ENCODE assay signal across 13 cellular contexts in the genomic region with DNA sequence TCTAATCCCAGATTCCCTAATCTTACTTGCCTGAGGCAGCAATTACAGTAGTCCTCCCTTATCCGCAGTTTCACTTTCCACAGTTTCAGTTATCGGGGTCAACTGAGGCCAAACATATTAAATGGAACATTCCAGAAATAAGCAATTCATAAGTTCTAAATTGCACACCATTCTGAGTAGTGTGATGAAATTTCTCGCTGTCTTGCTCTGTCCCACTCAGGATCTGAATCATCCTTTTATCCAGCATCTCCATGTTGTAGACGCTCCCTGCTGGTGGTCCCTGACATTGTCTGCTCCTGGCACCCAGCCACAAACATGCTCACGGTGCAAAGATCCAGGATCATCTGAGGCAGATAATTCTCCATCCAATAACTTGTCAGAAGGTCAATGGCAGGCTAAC.
DNase-seq lines count a peak whose midpoint lies in the region; ATAC-seq and TF ChIP-seq lines count a peak whose summit lies in the region.
"Had no signal": no experiment of that assay in that cellular context is flagged by ENCODE, and none has a peak within 500 bp of the region (broad histone marks: within the 10 kb centered on the region; RNA-seq: fewer than 3 reads in every experiment).

No MANE protein-coding gene starts in this region.

- no peaks in the 10 kb centered on the region for H3K4me1 Mint-ChIP-seq in stimulated activated naive B cell treated with anti-CD40 and anti-IgM and Interleukin-4, amounts not matched to agents 10 μg/mL and 1 μg/mL and 100 μg/mL, for 72 hours
- H3K4me1 Mint-ChIP-seq: activated naive CD8-positive, alpha-beta T cell treated with anti-CD3 and anti-CD28 coated beads, Interleukin-2, amount 10 ng/mL, durations not matched to agents 7 days and 5 days had no signal

- H3K9me3 Mint-ChIP-seq in stimulated activated naive B cell treated with anti-CD40 and anti-IgM and Interleukin-4, amounts not matched to agents 10 μg/mL and 1 μg/mL and 100 μg/mL, for 72 hours = peaks cover 0 to 4% of the 10 kb centered on the region in 2 donors
- H3K9me3 Mint-ChIP-seq: activated naive CD8-positive, alpha-beta T cell treated with anti-CD3 and anti-CD28 coated beads, Interleukin-2, amount 10 ng/mL, durations not matched to agents 7 days and 5 days had no signal

- in situ Hi-C loops in GM13976 (cut with MboI; ENCODE audit: low sequenced_read_pairs, unreplicated experiment) = no loop called here

- no peak for TF ChIP-seq CTCF in GM13976 (IDR thresholded peaks at IDR 0.05; ENCODE audit: borderline replicate concordance, control extremely low read depth, extremely low read depth, insufficient read depth, missing control alignments)

- DNase-seq in NCI-H1694 treated with DMSO at 0.1 percent for 48 hours (lab: John Stamatoyannopoulos, UW) = peak; percentile 11
- DNase-seq in NCI-H1694 (lab: John Stamatoyannopoulos, UW) = no peak
- DNase-seq in LHCN-M2 (ENCODE audit: low read depth) = peak; percentile 22
- peak; percentile 64 for DNase-seq in fibroblast of gingiva (ENCODE audit: low read depth)
- DNase-seq in stromal cell of bone marrow (ENCODE audit: low read depth) = peak; percentile 40
- no peak for DNase-seq in stimulated activated naive B cell treated with anti-CD40 and anti-IgM and Interleukin-4, amounts not matched to agents 10 μg/mL and 1 μg/mL and 100 μg/mL, for 72 hours
- no peak for DNase-seq in GM13976 (ENCODE audit: low spot score)
- DNase-seq: activated CD4-positive, alpha-beta T cell treated with anti-CD3 and anti-CD28 coated beads, Interleukin-2, amount 50 U/mL, for 1 hour; activated naive CD8-positive, alpha-beta T cell treated with anti-CD3 and anti-CD28 coated beads, Interleukin-2, amount 10 ng/mL, durations not matched to agents 7 days and 5 days; HCEC 1CT; NCI-H1105; NCI-H345 had no signal

- no peaks in the 10 kb centered on the region for H3K27me3 Mint-ChIP-seq in stimulated activated naive B cell treated with anti-CD40 and anti-IgM and Interleukin-4, amounts not matched to agents 10 μg/mL and 1 μg/mL and 100 μg/mL, for 72 hours
- H3K27me3 Mint-ChIP-seq: activated naive CD8-positive, alpha-beta T cell treated with anti-CD3 and anti-CD28 coated beads, Interleukin-2, amount 10 ng/mL, durations not matched to agents 7 days and 5 days had no signal

- H3K27ac Mint-ChIP-seq in stimulated activated naive B cell treated with anti-CD40 and anti-IgM and Interleukin-4, amounts not matched to agents 10 μg/mL and 1 μg/mL and 100 μg/mL, for 72 hours = no peak overlapping the region
- H3K27ac Mint-ChIP-seq: activated naive CD8-positive, alpha-beta T cell treated with anti-CD3 and anti-CD28 coated beads, Interleukin-2, amount 10 ng/mL, durations not matched to agents 7 days and 5 days had no signal

- no peak overlapping the region for H3K4me3 Mint-ChIP-seq in stimulated activated naive B cell treated with anti-CD40 and anti-IgM and Interleukin-4, amounts not matched to agents 10 μg/mL and 1 μg/mL and 100 μg/mL, for 72 hours
- H3K4me3 Mint-ChIP-seq: activated naive CD8-positive, alpha-beta T cell treated with anti-CD3 and anti-CD28 coated beads, Interleukin-2, amount 10 ng/mL, durations not matched to agents 7 days and 5 days had no signal

- ATAC-seq in HG02798 (IDR thresholded peaks at IDR 0.05; ENCODE audit: poor library complexity, unreplicated experiment) = no peak
- no peak for ATAC-seq in stimulated activated naive B cell treated with anti-CD40 and anti-IgM and Interleukin-4, amounts not matched to agents 10 μg/mL and 1 μg/mL and 100 μg/mL, for 72 hours (replicated peaks)

- H3K36me3 Mint-ChIP-seq in stimulated activated naive B cell treated with anti-CD40 and anti-IgM and Interleukin-4, amounts not matched to agents 10 μg/mL and 1 μg/mL and 100 μg/mL, for 72 hours = no peaks in the 10 kb centered on the region
- H3K36me3 Mint-ChIP-seq: activated naive CD8-positive, alpha-beta T cell treated with anti-CD3 and anti-CD28 coated beads, Interleukin-2, amount 10 ng/mL, durations not matched to agents 7 days and 5 days had no signal

Comparison
In these comparisons a context has a peak if more than half of its experiments do, and no peak if none do; other contexts are left out.
1. DNase-seq: peak in NCI-H1694 treated with DMSO at 0.1 percent for 48 hours (single experiment), LHCN-M2 (single experiment), fibroblast of gingiva (single experiment) and stromal cell of bone marrow (single experiment); none in NCI-H1694 (single experiment), stimulated activated naive B cell treated with anti-CD40 and anti-IgM and Interleukin-4, amounts not matched to agents 10 μg/mL and 1 μg/mL and 100 μg/mL, for 72 hours (single experiment) and GM13976 (single experiment).